In the genomic region with DNA sequence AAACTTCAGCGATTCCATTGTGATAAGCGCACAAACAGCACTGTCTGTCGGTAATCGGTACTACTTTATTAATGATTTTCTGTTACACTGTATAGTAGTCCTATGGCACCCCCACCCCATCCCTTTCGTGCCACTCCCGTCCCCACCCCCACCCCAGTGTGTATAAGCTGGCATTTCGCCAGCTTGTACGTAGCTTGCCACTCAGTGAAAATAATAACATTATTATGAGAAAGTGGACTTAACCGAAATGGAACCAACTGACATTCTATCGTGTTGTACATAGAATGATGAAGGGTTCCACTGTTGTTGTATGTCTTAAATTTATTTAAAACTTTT, we compare ENCODE assay signal across 8 cellular contexts. TPM values are rescaled to one million over a fixed set of nuclear protein-coding genes. Genes with fewer than 3 reads are reported as not detected.
DNase-seq lines count a peak whose midpoint lies in the region; ATAC-seq and TF ChIP-seq lines count a peak whose summit lies in the region.

No MANE protein-coding gene starts in this region.

- POLR2A ChIA-PET in AG04450 (lab: Yijun Ruan, JAX): interaction anchor here (0.8 kb wide), 1 partner anchor 204 kb away, joined by 4 read pairs; no protein-coding TSS in a partner anchor

- H3K27ac ChIP-seq in AG04450 (ENCODE audit: low read depth, low read length) (peak overlapping the region; percentile 83), esophagus (ENCODE audit: low read depth in 2 of 2, low read length in 1 of 2) (peak overlapping the region; percentile 91 to 94), trophoblast cell (ENCODE audit: low read depth, low read length) (no peak overlapping the region)

- CTCF ChIA-PET in AG04450 (lab: Charles Lee): no interaction called here

- no peak overlapping the region for H3K4ac ChIP-seq in trophoblast cell (ENCODE audit: low read depth, low read length)

- no peak overlapping the region for H2BK120ac ChIP-seq in trophoblast cell (ENCODE audit: insufficient read depth, low read length, poor library complexity)

- no peak overlapping the region for H3K18ac ChIP-seq in trophoblast cell (ENCODE audit: low read length)

- no peaks in the 10 kb centered on the region for H3K27me3 ChIP-seq in AG04450 (ENCODE audit: control insufficient read depth, insufficient read depth, low read length)
- H3K27me3 ChIP-seq in esophagus (ENCODE audit: control insufficient read depth in 1 of 2, insufficient read depth in 2 of 2, low read length in 2 of 2): no peaks in the 10 kb centered on the region
- H3K27me3 ChIP-seq in trophoblast cell (ENCODE audit: insufficient read depth, low read length): no peaks in the 10 kb centered on the region

- H3K4me2 ChIP-seq in trophoblast cell (ENCODE audit: low read length): peak overlapping the region; percentile 71

- H2BK12ac ChIP-seq in trophoblast cell (ENCODE audit: low read length): no peak overlapping the region

- no peaks in the 10 kb centered on the region for H3K4me1 ChIP-seq in esophagus (ENCODE audit: control insufficient read depth in 2 of 2, insufficient read depth in 2 of 2, low read length in 1 of 2)
- peaks cover 3 to 5% of the 10 kb centered on the region in 2 experiments for H3K4me1 ChIP-seq in trophoblast cell (ENCODE audit: control insufficient read depth in 1 of 2, insufficient read depth in 2 of 2, low read length in 2 of 2)

- H3K9me3 ChIP-seq in AG04450 (ENCODE audit: control insufficient read depth, insufficient read depth, low read length): no peaks in the 10 kb centered on the region
- no peaks in the 10 kb centered on the region for H3K9me3 ChIP-seq in esophagus (ENCODE audit: control insufficient read depth in 2 of 2, insufficient read depth in 1 of 2, low read depth in 1 of 2, low read length in 1 of 2)
- H3K9me3 ChIP-seq in trophoblast cell (ENCODE audit: insufficient read depth, low read depth, low read length): no peaks in the 10 kb centered on the region

- H3K14ac ChIP-seq in trophoblast cell (ENCODE audit: low read length): no peak overlapping the region

- no peak overlapping the region for H2AK5ac ChIP-seq in trophoblast cell (ENCODE audit: low read length)

- no peak overlapping the region for H2BK5ac ChIP-seq in trophoblast cell (ENCODE audit: low read depth, low read length, poor library complexity)

- no peak for TF ChIP-seq CTCF in AG04450 (IDR thresholded peaks at IDR 0.05; ENCODE audit: low read depth, low read length)

- ATAC-seq in GM19463 (IDR thresholded peaks at IDR 0.05; ENCODE audit: unreplicated experiment) (peak; percentile 2), HG03342 (IDR thresholded peaks at IDR 0.05; ENCODE audit: unreplicated experiment) (no peak)

- no peak overlapping the region for H2AFZ ChIP-seq in trophoblast cell (ENCODE audit: insufficient read depth, low read length, poor library complexity)

- peaks cover 14% of the 10 kb centered on the region for H3K79me1 ChIP-seq in trophoblast cell (ENCODE audit: low read length)

- in situ Hi-C loops in SK-MEL-5 (cut with HindIII; ENCODE audit: low pct_unique_long_range_greater_than_20kb, low sequenced_read_pairs): no loop called here

- H3K36me3 ChIP-seq in esophagus (ENCODE audit: control insufficient read depth in 2 of 2, insufficient read depth in 2 of 2, low read length in 1 of 2): no peaks in the 10 kb centered on the region
- H3K36me3 ChIP-seq in trophoblast cell (ENCODE audit: control insufficient read depth in 1 of 2, insufficient read depth in 2 of 2, low read length in 2 of 2): no peaks in the 10 kb centered on the region

- H4K12ac ChIP-seq in trophoblast cell (ENCODE audit: low read depth, low read length): no peak overlapping the region

- no peak for DNase-seq in AG04450 (ENCODE audit: low read depth, low spot score)
- DNase-seq in SK-MEL-5 (ENCODE audit: low read depth, low spot score): peak; percentile 71
- no peak for DNase-seq in trophoblast cell
- no peak for DNase-seq in pons (ENCODE audit: low spot score)
- no peak for DNase-seq in NCI-H1694 (lab: John Stamatoyannopoulos, UW)

- no peak overlapping the region for H4K91ac ChIP-seq in trophoblast cell (ENCODE audit: low read depth, low read length)

- H3K4me3 ChIP-seq in AG04450 (ENCODE audit: low read depth, low read length): peak overlapping the region; percentile 75
- H3K4me3 ChIP-seq in esophagus (ENCODE audit: low read depth in 1 of 2, low read length in 2 of 2): peak overlapping the region; percentile 57 to 93
- H3K4me3 ChIP-seq in trophoblast cell (ENCODE audit: low read depth, low read length): no peak overlapping the region

- no peak overlapping the region for H3K9ac ChIP-seq in trophoblast cell (ENCODE audit: low read length)

- H4K8ac ChIP-seq in trophoblast cell (ENCODE audit: low read depth, low read length): no peak overlapping the region

- peaks cover 10% of the 10 kb centered on the region for H3K79me2 ChIP-seq in trophoblast cell (ENCODE audit: control insufficient read depth, insufficient read depth, low read length, poor library complexity)

- no peak overlapping the region for H3K23ac ChIP-seq in trophoblast cell (ENCODE audit: low read length)

- 2 to 24% methylated on average over 10 of the region's 10 CpGs for WGBS in esophagus, 2 donors
- WGBS in trophoblast cell (ENCODE audit: extremely low coverage, insufficient coverage, insufficient read length): no CpG with 5 or more reads among the region's 10 CpGs

RNA-seq across cellular contexts. Expression of a gene that starts 4.8 kb away (rescaled TPM):
- 30.0 and 31.3 TPM in 2 replicates for polyA plus RNA-seq in AG04450 (2011; rRNA removed)
- polyA minus RNA-seq in AG04450 (2011; rRNA and poly(A)+ RNA removed): 13.4 and 14.4 TPM in 2 replicates
- total RNA-seq in SK-MEL-5 (2014; rRNA removed; shearing (Covaris generic)): 41.4 and 43.0 TPM in 2 replicates
- 72.9 and 75.8 TPM in 2 replicates for polyA plus RNA-seq in SK-MEL-5 (2015; cell fraction: cytosol; rRNA removed)
- polyA plus RNA-seq in SK-MEL-5 (2015; cell fraction: nucleus; rRNA removed): 23.3 and 27.6 TPM in 2 replicates
- 10 to 100 TPM; 16.7 to 43.3 TPM for polyA plus RNA-seq in esophagus
- 18.4 and 18.5 TPM in 2 replicates for polyA plus RNA-seq in trophoblast cell (2013)
